Comparison of ENCODE assay signal across 10 cellular contexts in genomic region chr10:70494966-70495365, GRCh38. TPM values are rescaled to one million over a fixed set of nuclear protein-coding genes. Genes with fewer than 3 reads are reported as not detected.
DNase-seq lines count a peak whose midpoint lies in the region; ATAC-seq and TF ChIP-seq lines count a peak whose summit lies in the region.
"Had no signal": no experiment of that assay in that cellular context is flagged by ENCODE, and none has a peak within 500 bp of the region (broad histone marks: within the 10 kb centered on the region; RNA-seq: fewer than 3 reads in every experiment).

No MANE protein-coding gene starts in this region.

- H3K4me1 Mint-ChIP-seq in CD4-positive, CD25-positive, alpha-beta regulatory T cell = peaks cover 0 to 8% (median 2%) of the 10 kb centered on the region in 4 donors
- H3K4me1 Mint-ChIP-seq in IgD-negative memory B cell = peaks cover 52 to 61% (median 56%) of the 10 kb centered on the region in 3 donors
- H3K4me1 Mint-ChIP-seq in activated naive CD8-positive, alpha-beta T cell treated with anti-CD3 and anti-CD28 coated beads, Interleukin-2, amount 10 ng/mL, durations not matched to agents 7 days and 5 days = peaks cover 42% of the 10 kb centered on the region
- H3K4me1 Mint-ChIP-seq in naive B cell = peaks cover 45 to 78% (median 55%) of the 10 kb centered on the region in 3 donors

- TF ChIP-seq CTCF in ascending aorta (IDR thresholded peaks at IDR 0.05) = no peak

- peaks cover 13% of the 10 kb centered on the region for H3K27me3 Mint-ChIP-seq in CD4-positive, CD25-positive, alpha-beta regulatory T cell
- no peaks in the 10 kb centered on the region for H3K27me3 Mint-ChIP-seq in IgD-negative memory B cell
- peaks cover 3% of the 10 kb centered on the region for H3K27me3 Mint-ChIP-seq in activated naive CD8-positive, alpha-beta T cell treated with anti-CD3 and anti-CD28 coated beads, Interleukin-2, amount 10 ng/mL, durations not matched to agents 7 days and 5 days
- H3K27me3 Mint-ChIP-seq in naive B cell = no peaks in the 10 kb centered on the region

- no peak overlapping the region for H3K27ac ChIP-seq in CD4-positive, CD25-positive, alpha-beta regulatory T cell (ENCODE audit: insufficient read depth, low read length, poor library complexity, severe bottlenecking)
- peak overlapping the region in 1 of 2 donors; percentile 19 for H3K27ac ChIP-seq in ascending aorta

- no peak overlapping the region for H3K4me3 ChIP-seq in CD4-positive, CD25-positive, alpha-beta regulatory T cell (ENCODE audit: low read depth, low read length)
- H3K4me3 ChIP-seq in ascending aorta = no peak overlapping the region

- H3K36me3 ChIP-seq in CD4-positive, CD25-positive, alpha-beta regulatory T cell (ENCODE audit: control insufficient read depth, insufficient read depth, low read length) = no peaks in the 10 kb centered on the region
- H3K36me3 ChIP-seq in ascending aorta = no peaks in the 10 kb centered on the region

- POLR2A ChIA-PET in activated naive CD8-positive, alpha-beta T cell treated with anti-CD3 and anti-CD28 coated beads, Interleukin-2, amount 10 ng/mL, durations not matched to agents 7 days and 5 days (lab: Charles Lee) = interaction anchor here (0.6 to 2.9 kb wide), 5 partner anchors 15 to 324 kb away, joined by 3 to 11 read pairs (median 5); partner anchors contain the start of gene PALD1

- ATAC-seq in CD4-positive, CD25-positive, alpha-beta regulatory T cell (ENCODE audit: low read depth in 2 of 2) = no peak
- ATAC-seq in activated naive CD8-positive, alpha-beta T cell treated with anti-CD3 and anti-CD28 coated beads, Interleukin-2, amount 10 ng/mL, durations not matched to agents 7 days and 5 days (ENCODE audit: low read depth) = peak; percentile 34
- ATAC-seq in naive B cell (ENCODE audit: low read depth in 2 of 2) (peak in 1 of 2 donors; percentile 28), HG02938 (IDR thresholded peaks at IDR 0.05; ENCODE audit: unreplicated experiment) (no peak)

- no peak for DNase-seq in CD4-positive, CD25-positive, alpha-beta regulatory T cell
- DNase-seq in activated naive CD8-positive, alpha-beta T cell treated with anti-CD3 and anti-CD28 coated beads, Interleukin-2, amount 10 ng/mL, durations not matched to agents 7 days and 5 days = no peak
- DNase-seq in naive B cell = peak; percentile 66
- no peak for DNase-seq in DMS153 (lab: John Stamatoyannopoulos, UW)
- DNase-seq in NCI-H2081 (lab: John Stamatoyannopoulos, UW) = no peak
- DNase-seq in ascending aorta (ENCODE audit: low spot score in 2 of 2) = no peak
- DNase-seq: DMS79, NCI-H1694 had no signal

- peaks cover 3% of the 10 kb centered on the region for H3K27me3 ChIP-seq in CD4-positive, CD25-positive, alpha-beta regulatory T cell (ENCODE audit: control insufficient read depth, insufficient read depth, low read length)
- no peaks in the 10 kb centered on the region for H3K27me3 ChIP-seq in ascending aorta

- H3K27ac Mint-ChIP-seq in CD4-positive, CD25-positive, alpha-beta regulatory T cell = peak overlapping the region in 2 of 3 donors; percentile 4 to 16
- H3K27ac Mint-ChIP-seq in IgD-negative memory B cell (peak overlapping the region; percentile 96 to 97 (median 96)), naive B cell (peak overlapping the region in 5 of 6 donors; percentile 85 to 97 (median 91))
- peak overlapping the region; percentile 44 for H3K27ac Mint-ChIP-seq in activated naive CD8-positive, alpha-beta T cell treated with anti-CD3 and anti-CD28 coated beads, Interleukin-2, amount 10 ng/mL, durations not matched to agents 7 days and 5 days

- H3K9me3 Mint-ChIP-seq in CD4-positive, CD25-positive, alpha-beta regulatory T cell = no peaks in the 10 kb centered on the region
- H3K9me3 Mint-ChIP-seq in IgD-negative memory B cell = no peaks in the 10 kb centered on the region
- no peaks in the 10 kb centered on the region for H3K9me3 Mint-ChIP-seq in activated naive CD8-positive, alpha-beta T cell treated with anti-CD3 and anti-CD28 coated beads, Interleukin-2, amount 10 ng/mL, durations not matched to agents 7 days and 5 days
- no peaks in the 10 kb centered on the region for H3K9me3 Mint-ChIP-seq in naive B cell

- no peaks in the 10 kb centered on the region for H3K4me1 ChIP-seq in CD4-positive, CD25-positive, alpha-beta regulatory T cell (ENCODE audit: control insufficient read depth, insufficient read depth, low read length, poor library complexity, severe bottlenecking)
- peaks cover 0 to 7% of the 10 kb centered on the region in 2 donors for H3K4me1 ChIP-seq in ascending aorta

- peaks cover 3% of the 10 kb centered on the region for H3K36me3 Mint-ChIP-seq in CD4-positive, CD25-positive, alpha-beta regulatory T cell
- H3K36me3 Mint-ChIP-seq in IgD-negative memory B cell (peaks cover 2% of the 10 kb centered on the region), naive B cell (no peaks in the 10 kb centered on the region)
- H3K36me3 Mint-ChIP-seq in activated naive CD8-positive, alpha-beta T cell treated with anti-CD3 and anti-CD28 coated beads, Interleukin-2, amount 10 ng/mL, durations not matched to agents 7 days and 5 days = no peaks in the 10 kb centered on the region

- H3K9me3 ChIP-seq in CD4-positive, CD25-positive, alpha-beta regulatory T cell (ENCODE audit: control insufficient read depth in 2 of 2, low read length in 2 of 2) = no peaks in the 10 kb centered on the region
- no peaks in the 10 kb centered on the region for H3K9me3 ChIP-seq in ascending aorta

- intact Hi-C loops in ascending aorta (cut with DNase I) = no loop called here

- no peak overlapping the region for H3K4me3 Mint-ChIP-seq in CD4-positive, CD25-positive, alpha-beta regulatory T cell
- H3K4me3 Mint-ChIP-seq in IgD-negative memory B cell = peak overlapping the region; percentile 22 to 92 (median 80)
- peak overlapping the region; percentile 58 for H3K4me3 Mint-ChIP-seq in activated naive CD8-positive, alpha-beta T cell treated with anti-CD3 and anti-CD28 coated beads, Interleukin-2, amount 10 ng/mL, durations not matched to agents 7 days and 5 days
- H3K4me3 Mint-ChIP-seq in naive B cell = peak overlapping the region in 7 of 8 donors; percentile 10 to 82 (median 70)

RNA-seq across cellular contexts. Expression of gene PALD1, which starts 16.4 kb away (rescaled TPM):
- not detected for total RNA-seq in CD4-positive, CD25-positive, alpha-beta regulatory T cell
- polyA plus RNA-seq in CD4-positive, CD25-positive, alpha-beta regulatory T cell = not detected
- polyA plus RNA-seq in IgD-negative memory B cell (0.08 TPM), naive B cell (ENCODE audit: low read depth in 6 of 6) (1 to 10 TPM in 1 of 6 donors, under 1 TPM in 4, not detected in 1; 0.49 to 1.9 (median 0.65) TPM)
- total RNA-seq in activated naive CD8-positive, alpha-beta T cell treated with anti-CD3 and anti-CD28 coated beads, Interleukin-2, amount 10 ng/mL, durations not matched to agents 7 days and 5 days = 1 to 10 TPM; 1.1 to 1.4 TPM
- 21.7 TPM for total RNA-seq in ascending aorta

RNA-seq across cellular contexts. Expression of gene NODAL, which starts 53.5 kb away (rescaled TPM):
- total RNA-seq in CD4-positive, CD25-positive, alpha-beta regulatory T cell = not detected
- under 1 TPM in 3 of 4 donors, not detected in 1; 0.09 to 0.22 (median 0.17) TPM for polyA plus RNA-seq in CD4-positive, CD25-positive, alpha-beta regulatory T cell
- polyA plus RNA-seq in IgD-negative memory B cell (not detected), naive B cell (ENCODE audit: low read depth in 6 of 6) (not detected)
- not detected for total RNA-seq in activated naive CD8-positive, alpha-beta T cell treated with anti-CD3 and anti-CD28 coated beads, Interleukin-2, amount 10 ng/mL, durations not matched to agents 7 days and 5 days
- total RNA-seq in ascending aorta = not detected

Comparison
In these comparisons a context has a peak if more than half of its experiments do, and no peak if none do; other contexts are left out.
1. H3K27ac Mint-ChIP-seq: peak in every context shown above with its lines; median percentile 96 in IgD-negative memory B cell; 91 in naive B cell; 44 in activated naive CD8-positive, alpha-beta T cell treated with anti-CD3 and anti-CD28 coated beads, Interleukin-2, amount 10 ng/mL, durations not matched to agents 7 days and 5 days; 10 in CD4-positive, CD25-positive, alpha-beta regulatory T cell.
2. H3K4me3 Mint-ChIP-seq: peak in IgD-negative memory B cell (4 of 4), activated naive CD8-positive, alpha-beta T cell treated with anti-CD3 and anti-CD28 coated beads, Interleukin-2, amount 10 ng/mL, durations not matched to agents 7 days and 5 days (single experiment) and naive B cell (7 of 8); none in CD4-positive, CD25-positive, alpha-beta regulatory T cell (0 of 4).